Comparison of ENCODE assay signal across 1 cellular context in the genomic region with DNA sequence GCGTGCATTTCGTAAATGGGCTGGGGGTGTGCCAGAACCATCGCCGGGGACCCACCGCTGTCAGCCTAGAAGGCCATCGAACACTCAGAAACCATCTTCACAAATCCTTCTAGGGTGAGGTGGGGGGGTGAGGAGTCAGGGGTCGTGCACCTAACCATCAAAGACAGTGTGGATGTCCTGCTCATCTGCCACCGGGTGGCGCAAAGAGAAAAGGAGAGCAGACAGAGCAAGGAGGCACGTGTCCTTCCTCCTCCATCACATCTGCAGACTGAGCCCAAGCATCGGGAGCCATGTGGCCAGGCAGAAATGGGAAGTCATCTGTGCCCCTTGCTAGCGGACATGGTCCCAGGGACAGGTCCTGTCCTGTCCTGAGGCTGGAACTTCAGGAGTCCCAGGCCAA.
A peak's percentile ranks its signal among the peaks of the same experiment; 100 is the strongest.
TF ChIP-seq lines count a peak whose summit lies in the region.

No MANE protein-coding gene starts in this region.

TF ChIP-seq in HepG2, 621 proteins besides CTCF, POLR2A, EP300 and RAD21 (continued from another document and continues in another):
- TF ChIP-seq ARID4A (CRISPR knock-in tag; IDR thresholded peaks at IDR 0.05; ENCODE audit: borderline replicate concordance) (0 out of 2 replicates have a peak, but pooled peaks have one; percentile 31), ETS1 (CRISPR knock-in tag; IDR thresholded peaks at IDR 0.05) (no peak), ZNF687 (CRISPR knock-in tag; IDR thresholded peaks at IDR 0.05) (peak; percentile 45), ZFP90 (CRISPR knock-in tag; IDR thresholded peaks at IDR 0.05; ENCODE audit: borderline replicate concordance) (no peak), USF2 (IDR thresholded peaks at IDR 0.05; ENCODE audit: low read depth, low read length) (peak; percentile 57), USF2 (CRISPR knock-in tag; IDR thresholded peaks at IDR 0.05; ENCODE audit: borderline replicate concordance) (peak; percentile 62; the same call in 1 of the 2 replicates), SMC3 (IDR thresholded peaks at IDR 0.05; ENCODE audit: low read length) (peak; percentile 72), ZBTB33 (CRISPR knock-in tag; IDR thresholded peaks at IDR 0.05) (peak; percentile 33; the same call in 1 of the 2 replicates), ZZZ3 (CRISPR knock-in tag; IDR thresholded peaks at IDR 0.05; ENCODE audit: borderline replicate concordance) (no peak), ZNF530 (CRISPR knock-in tag; IDR thresholded peaks at IDR 0.05; ENCODE audit: low read depth) (no peak), GFI1 (CRISPR knock-in tag; IDR thresholded peaks at IDR 0.05; ENCODE audit: borderline replicate concordance) (no peak), JUND (CRISPR knock-in tag; IDR thresholded peaks at IDR 0.05) (no peak), ZNF782 (CRISPR knock-in tag; IDR thresholded peaks at IDR 0.05; ENCODE audit: borderline replicate concordance) (peak; percentile 71; the same call in 1 of the 2 replicates), REPIN1 (CRISPR knock-in tag; IDR thresholded peaks at IDR 0.05; ENCODE audit: borderline replicate concordance, low read depth) (no peak), ZNF510 (CRISPR knock-in tag; IDR thresholded peaks at IDR 0.05; ENCODE audit: low read depth) (no peak), REST (IDR thresholded peaks at IDR 0.05; ENCODE audit: borderline replicate concordance in 1 of 2, low read depth in 1 of 2, low read length in 2 of 2) (no peak), ZNF883 (CRISPR knock-in tag; IDR thresholded peaks at IDR 0.05; ENCODE audit: not compliant biosample characterization) (no peak), ZNF354B (CRISPR knock-in tag; IDR thresholded peaks at IDR 0.05) (no peak), IKZF4 (CRISPR knock-in tag; IDR thresholded peaks at IDR 0.05; ENCODE audit: borderline replicate concordance, low read depth, not compliant biosample characterization) (no peak), NKX3-1 (CRISPR knock-in tag; IDR thresholded peaks at IDR 0.05) (no peak), ZIK1 (CRISPR knock-in tag; IDR thresholded peaks at IDR 0.05; ENCODE audit: borderline replicate concordance, low read depth) (no peak)
- TF ChIP-seq, protein P1, sequence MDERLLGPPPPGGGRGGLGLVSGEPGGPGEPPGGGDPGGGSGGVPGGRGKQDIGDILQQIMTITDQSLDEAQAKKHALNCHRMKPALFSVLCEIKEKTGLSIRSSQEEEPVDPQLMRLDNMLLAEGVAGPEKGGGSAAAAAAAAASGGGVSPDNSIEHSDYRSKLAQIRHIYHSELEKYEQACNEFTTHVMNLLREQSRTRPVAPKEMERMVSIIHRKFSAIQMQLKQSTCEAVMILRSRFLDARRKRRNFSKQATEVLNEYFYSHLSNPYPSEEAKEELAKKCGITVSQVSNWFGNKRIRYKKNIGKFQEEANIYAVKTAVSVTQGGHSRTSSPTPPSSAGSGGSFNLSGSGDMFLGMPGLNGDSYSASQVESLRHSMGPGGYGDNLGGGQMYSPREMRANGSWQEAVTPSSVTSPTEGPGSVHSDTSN (CRISPR knock-in tag; IDR thresholded peaks at IDR 0.05): no peak
- TF ChIP-seq, protein P2, sequence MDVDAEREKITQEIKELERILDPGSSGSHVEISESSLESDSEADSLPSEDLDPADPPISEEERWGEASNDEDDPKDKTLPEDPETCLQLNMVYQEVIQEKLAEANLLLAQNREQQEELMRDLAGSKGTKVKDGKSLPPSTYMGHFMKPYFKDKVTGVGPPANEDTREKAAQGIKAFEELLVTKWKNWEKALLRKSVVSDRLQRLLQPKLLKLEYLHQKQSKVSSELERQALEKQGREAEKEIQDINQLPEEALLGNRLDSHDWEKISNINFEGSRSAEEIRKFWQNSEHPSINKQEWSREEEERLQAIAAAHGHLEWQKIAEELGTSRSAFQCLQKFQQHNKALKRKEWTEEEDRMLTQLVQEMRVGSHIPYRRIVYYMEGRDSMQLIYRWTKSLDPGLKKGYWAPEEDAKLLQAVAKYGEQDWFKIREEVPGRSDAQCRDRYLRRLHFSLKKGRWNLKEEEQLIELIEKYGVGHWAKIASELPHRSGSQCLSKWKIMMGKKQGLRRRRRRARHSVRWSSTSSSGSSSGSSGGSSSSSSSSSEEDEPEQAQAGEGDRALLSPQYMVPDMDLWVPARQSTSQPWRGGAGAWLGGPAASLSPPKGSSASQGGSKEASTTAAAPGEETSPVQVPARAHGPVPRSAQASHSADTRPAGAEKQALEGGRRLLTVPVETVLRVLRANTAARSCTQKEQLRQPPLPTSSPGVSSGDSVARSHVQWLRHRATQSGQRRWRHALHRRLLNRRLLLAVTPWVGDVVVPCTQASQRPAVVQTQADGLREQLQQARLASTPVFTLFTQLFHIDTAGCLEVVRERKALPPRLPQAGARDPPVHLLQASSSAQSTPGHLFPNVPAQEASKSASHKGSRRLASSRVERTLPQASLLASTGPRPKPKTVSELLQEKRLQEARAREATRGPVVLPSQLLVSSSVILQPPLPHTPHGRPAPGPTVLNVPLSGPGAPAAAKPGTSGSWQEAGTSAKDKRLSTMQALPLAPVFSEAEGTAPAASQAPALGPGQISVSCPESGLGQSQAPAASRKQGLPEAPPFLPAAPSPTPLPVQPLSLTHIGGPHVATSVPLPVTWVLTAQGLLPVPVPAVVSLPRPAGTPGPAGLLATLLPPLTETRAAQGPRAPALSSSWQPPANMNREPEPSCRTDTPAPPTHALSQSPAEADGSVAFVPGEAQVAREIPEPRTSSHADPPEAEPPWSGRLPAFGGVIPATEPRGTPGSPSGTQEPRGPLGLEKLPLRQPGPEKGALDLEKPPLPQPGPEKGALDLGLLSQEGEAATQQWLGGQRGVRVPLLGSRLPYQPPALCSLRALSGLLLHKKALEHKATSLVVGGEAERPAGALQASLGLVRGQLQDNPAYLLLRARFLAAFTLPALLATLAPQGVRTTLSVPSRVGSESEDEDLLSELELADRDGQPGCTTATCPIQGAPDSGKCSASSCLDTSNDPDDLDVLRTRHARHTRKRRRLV (CRISPR knock-in tag; IDR thresholded peaks at IDR 0.05): no peak
